34 cellular contexts compared by ENCODE assay signal in the genomic region with DNA sequence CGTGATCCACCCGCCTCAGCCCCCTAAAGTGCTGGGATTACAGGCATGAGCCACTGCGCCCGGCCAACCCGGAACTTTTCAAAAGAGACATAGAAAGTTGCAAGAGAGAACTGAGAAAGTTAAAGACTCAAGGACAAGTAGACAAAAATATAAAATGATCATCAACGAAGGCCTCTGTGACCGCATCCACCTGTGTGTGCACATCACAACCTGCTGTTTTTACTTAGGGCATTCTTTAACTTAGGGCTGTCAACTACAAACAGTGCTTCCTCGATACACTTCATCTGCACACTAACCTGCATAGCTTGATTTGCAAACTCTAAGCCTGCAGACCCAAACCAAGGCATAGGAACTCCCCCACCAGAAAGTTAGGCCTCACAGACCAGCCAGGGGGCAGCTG. TPM values are rescaled to one million over a fixed set of nuclear protein-coding genes. Genes with fewer than 3 reads are reported as not detected.
"Had no signal": no experiment of that assay in that cellular context is flagged by ENCODE, and none has a peak within 500 bp of the region (broad histone marks: within the 10 kb centered on the region; RNA-seq: fewer than 3 reads in every experiment).

No MANE protein-coding gene starts in this region.

- H3K79me2 ChIP-seq: hepatocyte had no signal

- H3K27me3 Mint-ChIP-seq: activated CD8-positive, alpha-beta T cell treated with anti-CD3 and anti-CD28 coated beads for 36 hours; activated T-helper 17 cell treated with anti-CD3 and anti-CD28 coated beads, Interleukin-2, amount 50 U/mL, for 72 hours; effector memory CD8-positive, alpha-beta T cell; T-helper 17 cell had no signal

- H3K27me3 ChIP-seq: gastroesophageal sphincter, hepatocyte, pancreas, testis, transverse colon had no signal

- H3K4me2 ChIP-seq: hepatocyte, smooth muscle cell had no signal

- H3K27ac Mint-ChIP-seq: activated CD8-positive, alpha-beta T cell treated with anti-CD3 and anti-CD28 coated beads for 36 hours; T-helper 17 cell had no signal

- H3K27ac ChIP-seq: gastroesophageal sphincter, hepatocyte, left ventricle myocardium inferior, pancreas, psoas muscle, testis, transverse colon had no signal

- H3K9me3 Mint-ChIP-seq: activated CD8-positive, alpha-beta T cell treated with anti-CD3 and anti-CD28 coated beads for 36 hours; activated T-cell treated with anti-CD3 and anti-CD28 coated beads, Interleukin-2, amount 50 U/mL, for 4 hours; activated T-helper 17 cell treated with anti-CD3 and anti-CD28 coated beads, Interleukin-2, amount 50 U/mL, for 72 hours; effector memory CD8-positive, alpha-beta T cell; nephron progenitor cell had no signal

- H3K4me3 Mint-ChIP-seq: activated CD8-positive, alpha-beta T cell treated with anti-CD3 and anti-CD28 coated beads for 36 hours; activated T-cell treated with anti-CD3 and anti-CD28 coated beads, Interleukin-2, amount 50 U/mL, for 4 hours; activated T-helper 17 cell treated with anti-CD3 and anti-CD28 coated beads, Interleukin-2, amount 50 U/mL, for 72 hours; effector memory CD8-positive, alpha-beta T cell; nephron progenitor cell; T-helper 17 cell had no signal

- H2AFZ ChIP-seq: hepatocyte had no signal

- H3K4me3 ChIP-seq: gastroesophageal sphincter, hepatocyte, left ventricle myocardium inferior, lung, mucosa of descending colon, pancreas, psoas muscle, smooth muscle cell, testis, transverse colon had no signal

- ATAC-seq: activated CD8-positive, alpha-beta T cell treated with anti-CD3 and anti-CD28 coated beads for 36 hours; activated T-cell treated with anti-CD3 and anti-CD28 coated beads, Interleukin-2, amount 50 U/mL, for 4 hours; activated T-helper 17 cell treated with anti-CD3 and anti-CD28 coated beads, Interleukin-2, amount 50 U/mL, for 72 hours; effector memory CD8-positive, alpha-beta T cell; gastroesophageal sphincter; mucosa of descending colon; pancreas; psoas muscle; T-helper 17 cell had no signal

- DNase-seq: activated CD4-positive, alpha-beta T cell treated with anti-CD3 and anti-CD28 coated beads for 1 hour; activated CD4-positive, alpha-beta T cell treated with anti-CD3 and anti-CD28 coated beads, Interleukin-2, amount 50 U/mL, for 1 hour; activated CD8-positive, alpha-beta T cell treated with anti-CD3 and anti-CD28 coated beads for 36 hours; activated gamma-delta T cell treated with Interleukin-2 at 50 U/mL for 16 hours; activated naive CD4-positive, alpha-beta T cell treated with anti-CD3 and anti-CD28 coated beads, Interleukin-2, amount 50 U/mL, for 16 hours; activated T-cell treated with anti-CD3 and anti-CD28 coated beads, Interleukin-2, amount 50 U/mL, for 4 hours; amniotic stem cell; caudate nucleus; cortex of kidney; effector memory CD8-positive, alpha-beta T cell; islet precursor cell; left ventricle myocardium inferior; mucosa of descending colon; nephron progenitor cell; psoas muscle; stimulated activated CD4-positive, alpha-beta T cell treated with anti-CD3 and anti-CD28 coated beads, Interleukin-15, amount 100 ng/mL, for 24 hours; stimulated activated CD4-positive, alpha-beta T cell treated with anti-CD3 and anti-CD28 coated beads, Interleukin-2, amount 100 ng/mL, for 24 hours; stimulated activated naive CD4-positive, alpha-beta T cell treated with Interleukin-2 at 50 U/mL for 16 hours; T-helper 17 cell; testis; transverse colon had no signal

- H3K4me1 ChIP-seq: gastroesophageal sphincter, left ventricle myocardium inferior, pancreas, psoas muscle, testis, transverse colon had no signal

- H3K9me3 ChIP-seq: gastroesophageal sphincter, left ventricle myocardium inferior, mucosa of descending colon, pancreas, psoas muscle, testis, transverse colon had no signal

- FAIRE-seq: endothelial cell of umbilical vein, pancreas, urothelium cell line had no signal

- H3K4me1 Mint-ChIP-seq: activated T-helper 17 cell treated with anti-CD3 and anti-CD28 coated beads, Interleukin-2, amount 50 U/mL, for 72 hours had no signal

RNA-seq across cellular contexts. Expression of a gene that starts 14.8 kb away (rescaled TPM):
- total RNA-seq: activated CD8-positive, alpha-beta T cell treated with anti-CD3 and anti-CD28 coated beads for 36 hours; activated T-cell treated with anti-CD3 and anti-CD28 coated beads, Interleukin-2, amount 50 U/mL, for 4 hours; activated T-helper 17 cell treated with anti-CD3 and anti-CD28 coated beads, Interleukin-2, amount 50 U/mL, for 72 hours; chondrocyte; endothelial cell of umbilical vein; fibroblast of lung; fibroblast of villous mesenchyme; hepatocyte; left ventricle myocardium inferior; mesenteric fat pad; myocyte; psoas muscle; smooth muscle cell; T-helper 17 cell had no signal

RNA-seq across cellular contexts. Expression of a gene that starts 23.0 kb away (rescaled TPM):
- total RNA-seq: activated CD8-positive, alpha-beta T cell treated with anti-CD3 and anti-CD28 coated beads for 36 hours; activated T-cell treated with anti-CD3 and anti-CD28 coated beads, Interleukin-2, amount 50 U/mL, for 4 hours; activated T-helper 17 cell treated with anti-CD3 and anti-CD28 coated beads, Interleukin-2, amount 50 U/mL, for 72 hours; chondrocyte; fibroblast of villous mesenchyme; gastroesophageal sphincter; hepatocyte; left ventricle myocardium inferior; mesenteric fat pad; mucosa of descending colon; myocyte; pancreas; smooth muscle cell; T-helper 17 cell; transverse colon had no signal
